ENCODE assay signal across 9 cellular contexts in the genomic region with DNA sequence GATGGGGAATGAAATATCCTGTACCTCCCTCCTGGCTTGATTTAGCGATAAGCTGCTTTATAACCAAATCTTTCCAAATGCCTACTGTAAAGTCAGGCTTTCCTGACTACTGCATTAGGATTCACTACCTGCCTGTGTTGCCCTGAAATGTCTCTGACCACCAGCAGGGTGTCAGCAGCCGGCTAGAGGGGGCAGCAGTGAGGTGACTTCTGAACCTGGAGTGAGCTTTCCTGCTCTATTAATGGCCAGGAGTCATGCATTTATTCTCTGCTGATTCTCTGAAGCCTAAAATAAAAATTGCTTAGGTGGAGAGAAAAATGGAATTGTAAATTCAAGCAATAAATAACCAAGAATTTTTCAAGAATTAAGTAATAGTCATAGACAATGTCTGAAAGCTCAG. TPM values are rescaled to one million over a fixed set of nuclear protein-coding genes. Genes with fewer than 3 reads are reported as not detected.
DNase-seq lines count a peak whose midpoint lies in the region; ATAC-seq and TF ChIP-seq lines count a peak whose summit lies in the region.
"Had no signal": no experiment of that assay in that cellular context is flagged by ENCODE, and none has a peak within 500 bp of the region (broad histone marks: within the 10 kb centered on the region; RNA-seq: fewer than 3 reads in every experiment).

No MANE protein-coding gene starts in this region.

- no peak overlapping the region for H3K4me3 Mint-ChIP-seq in activated naive CD4-positive, alpha-beta T cell treated with anti-CD3 and anti-CD28 coated beads, Interleukin-2, amount 10 ng/mL, durations not matched to agents 7 days and 5 days
- peak overlapping the region; percentile 47 for H3K4me3 Mint-ChIP-seq in MCF 10A (ENCODE audit: unreplicated experiment)
- H3K4me3 Mint-ChIP-seq: central memory CD8-positive, alpha-beta T cell had no signal

- H3K27ac Mint-ChIP-seq in activated naive CD4-positive, alpha-beta T cell treated with anti-CD3 and anti-CD28 coated beads, Interleukin-2, amount 10 ng/mL, durations not matched to agents 7 days and 5 days, result no peak overlapping the region
- peak overlapping the region; percentile 88 for H3K27ac Mint-ChIP-seq in MCF 10A (ENCODE audit: low read depth, unreplicated experiment)

- CTCF ChIA-PET in activated naive CD4-positive, alpha-beta T cell treated with anti-CD3 and anti-CD28 coated beads, Interleukin-2, amount 10 ng/mL, durations not matched to agents 7 days and 5 days (lab: Charles Lee), result interaction anchor here (0.7 to 1.1 kb wide), 2 partner anchors 11 to 112 kb away, joined by 3 to 5 read pairs; no protein-coding TSS in a partner anchor
- CTCF ChIA-PET in MCF 10A (lab: Yijun Ruan, JAX), result interaction anchor here (0.6 to 3.7 kb wide), 16 partner anchors 8 to 665 kb away, joined by 3 to 17 read pairs (median 4); no protein-coding TSS in a partner anchor

- peak; percentile 36 for DNase-seq in activated naive CD4-positive, alpha-beta T cell treated with anti-CD3 and anti-CD28 coated beads, Interleukin-2, amount 10 ng/mL, durations not matched to agents 7 days and 5 days
- no peak for DNase-seq in activated naive CD4-positive, alpha-beta T cell (lab: John Stamatoyannopoulos, UW)
- DNase-seq in NCI-H2196 treated with DMSO at 0.1 percent for 48 hours (lab: John Stamatoyannopoulos, UW; ENCODE audit: unreplicated experiment) (peak; percentile 31), MCF 10A (ENCODE audit: unreplicated experiment) (peak; percentile 71), lung microvascular endothelial cell (ENCODE audit: low read depth in 2 of 2) (peak; percentile 51 to 86), T-helper 9 cell (no peak)

- peak; percentile 71 for TF ChIP-seq CTCF in MCF 10A (IDR thresholded peaks at IDR 0.05; ENCODE audit: unreplicated experiment)

- H3K9me3 Mint-ChIP-seq in activated naive CD4-positive, alpha-beta T cell treated with anti-CD3 and anti-CD28 coated beads, Interleukin-2, amount 10 ng/mL, durations not matched to agents 7 days and 5 days, result no peaks in the 10 kb centered on the region
- no peaks in the 10 kb centered on the region for H3K9me3 Mint-ChIP-seq in MCF 10A (ENCODE audit: unreplicated experiment)
- H3K9me3 Mint-ChIP-seq: central memory CD8-positive, alpha-beta T cell had no signal

- POLR2A ChIA-PET in MCF 10A (lab: Yijun Ruan, JAX), result interaction anchor here (0.6 to 2.5 kb wide), 4 partner anchors 11 to 113 kb away, joined by 3 to 9 read pairs (median 8); no protein-coding TSS in a partner anchor

- peaks cover 79% of the 10 kb centered on the region for H3K27me3 Mint-ChIP-seq in activated naive CD4-positive, alpha-beta T cell treated with anti-CD3 and anti-CD28 coated beads, Interleukin-2, amount 10 ng/mL, durations not matched to agents 7 days and 5 days
- H3K27me3 Mint-ChIP-seq in MCF 10A (ENCODE audit: insufficient read depth, unreplicated experiment), result no peaks in the 10 kb centered on the region

- H3K36me3 Mint-ChIP-seq in activated naive CD4-positive, alpha-beta T cell treated with anti-CD3 and anti-CD28 coated beads, Interleukin-2, amount 10 ng/mL, durations not matched to agents 7 days and 5 days, result no peaks in the 10 kb centered on the region
- no peaks in the 10 kb centered on the region for H3K36me3 Mint-ChIP-seq in MCF 10A (ENCODE audit: insufficient read depth, unreplicated experiment)

- intact Hi-C loops in MCF 10A (cut with micrococcal nuclease), result no loop called here

- no TSS peak for BruUV-seq in MCF 10A (replicated peaks; lab: Mats Ljungman, UMichigan)

- H3K4me1 Mint-ChIP-seq in activated naive CD4-positive, alpha-beta T cell treated with anti-CD3 and anti-CD28 coated beads, Interleukin-2, amount 10 ng/mL, durations not matched to agents 7 days and 5 days, result peaks cover 5% of the 10 kb centered on the region
- peaks cover 30% of the 10 kb centered on the region for H3K4me1 Mint-ChIP-seq in MCF 10A (ENCODE audit: insufficient read depth, unreplicated experiment)

- ATAC-seq in HG02571 (IDR thresholded peaks at IDR 0.05; ENCODE audit: unreplicated experiment), result no peak
- ATAC-seq in HG02588 (IDR thresholded peaks at IDR 0.05; ENCODE audit: unreplicated experiment), result no peak

RNA-seq across cellular contexts. Expression of a gene that starts 2.5 kb away (rescaled TPM):
- 21.3 and 22.0 TPM in 2 replicates for total RNA-seq in MCF 10A (2022)
- total RNA-seq in lung microvascular endothelial cell, result 178 and 323 TPM in 2 replicates

Comparison
In these comparisons a context has a peak if more than half of its experiments do, and no peak if none do; other contexts are left out.
1. DNase-seq: peak in activated naive CD4-positive, alpha-beta T cell treated with anti-CD3 and anti-CD28 coated beads, Interleukin-2, amount 10 ng/mL, durations not matched to agents 7 days and 5 days (single experiment), NCI-H2196 treated with DMSO at 0.1 percent for 48 hours (single experiment), MCF 10A (single experiment) and lung microvascular endothelial cell (2 of 2); none in activated naive CD4-positive, alpha-beta T cell (0 of 4) and T-helper 9 cell (single experiment).